8 cellular contexts compared by ENCODE assay signal in the genomic region with DNA sequence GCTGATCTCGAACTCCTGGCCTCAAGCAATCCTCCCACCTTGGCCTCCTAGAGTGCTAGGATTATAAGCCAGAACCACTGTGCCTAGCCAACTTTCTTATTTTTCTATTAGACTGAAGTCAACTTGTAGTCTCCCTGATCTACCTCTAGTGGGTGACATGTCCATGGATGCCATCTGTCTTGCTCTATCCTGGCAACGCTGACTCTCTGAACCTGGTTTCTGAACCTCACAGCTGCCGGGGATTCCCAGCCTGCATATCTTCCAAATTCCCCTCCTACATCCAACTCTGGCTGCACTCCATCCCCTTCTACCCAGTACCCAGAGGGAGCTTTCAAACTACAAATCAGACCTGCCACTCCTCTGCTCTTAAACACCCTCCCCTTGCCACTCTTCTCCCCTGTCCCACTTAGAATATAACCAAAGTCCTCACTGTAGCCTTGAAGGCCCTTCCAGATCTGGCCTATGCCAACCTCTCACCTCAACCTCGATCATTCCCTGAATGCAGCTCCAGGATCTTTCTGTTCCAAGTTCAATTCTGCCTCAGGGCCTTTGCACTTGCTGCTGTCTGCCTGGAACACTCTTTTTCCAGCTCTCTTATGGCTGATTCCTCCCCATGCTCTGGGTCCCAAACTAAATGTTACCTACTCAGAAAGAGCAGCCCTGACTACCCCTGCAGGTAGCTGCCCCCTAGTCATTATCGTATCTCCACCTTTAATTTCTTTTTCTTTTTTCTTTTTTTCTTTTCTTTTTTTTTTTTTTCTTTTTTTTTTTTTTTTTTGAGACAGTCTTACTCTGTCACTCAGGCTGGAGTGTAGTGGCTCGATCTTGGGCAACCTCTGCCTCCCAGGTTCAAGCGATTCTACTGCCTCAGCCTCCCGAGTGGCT. TPM values are rescaled to one million over a fixed set of nuclear protein-coding genes. Genes with fewer than 3 reads are reported as not detected.
DNase-seq lines count a peak whose midpoint lies in the region; ATAC-seq and TF ChIP-seq lines count a peak whose summit lies in the region.
"Had no signal": no experiment of that assay in that cellular context is flagged by ENCODE, and none has a peak within 500 bp of the region (broad histone marks: within the 10 kb centered on the region; RNA-seq: fewer than 3 reads in every experiment).

No MANE protein-coding gene starts in this region.

- peaks cover 24% of the 10 kb centered on the region for H3K36me3 Mint-ChIP-seq in activated T-helper 2 cell treated with anti-CD3 and anti-CD28 coated beads, Interferon-gamma antibody, Interleukin-2, Interleukin-4, amounts not matched to agents 10 μg/mL and 5 μg/mL and 100 μg/mL, durations not matched to agents 14 hours and 24 hours and 36 hours (ENCODE audit: low read depth)

- no peaks in the 10 kb centered on the region for H3K79me2 ChIP-seq in mesendoderm (ENCODE audit: control insufficient read depth, insufficient read depth, low read length)

- peak; percentile 56 for DNase-seq in GM10266 (ENCODE audit: extremely low spot score)
- peak; percentile 14 for DNase-seq in mesendoderm
- no peak for DNase-seq in activated T-helper 2 cell treated with anti-CD3 and anti-CD28 coated beads, Interferon-gamma antibody, Interleukin-2, Interleukin-4, amounts not matched to agents 10 μg/mL and 5 μg/mL and 100 μg/mL, durations not matched to agents 14 hours and 24 hours and 36 hours (ENCODE audit: low spot score)
- DNase-seq: activated T-cell treated with anti-CD3 and anti-CD28 coated beads for 4 hours had no signal

- intact Hi-C loops in activated T-helper 2 cell treated with anti-CD3 and anti-CD28 coated beads, Interferon-gamma antibody, Interleukin-2, Interleukin-4, amounts not matched to agents 10 μg/mL and 5 μg/mL and 100 μg/mL, durations not matched to agents 14 hours and 24 hours and 36 hours (cut with micrococcal nuclease): no loop called here

- no peaks in the 10 kb centered on the region for H3K9me3 Mint-ChIP-seq in activated T-helper 2 cell treated with anti-CD3 and anti-CD28 coated beads, Interferon-gamma antibody, Interleukin-2, Interleukin-4, amounts not matched to agents 10 μg/mL and 5 μg/mL and 100 μg/mL, durations not matched to agents 14 hours and 24 hours and 36 hours

- TF ChIP-seq CTCF in GM10266 (IDR thresholded peaks at IDR 0.05; ENCODE audit: control insufficient read depth, insufficient read depth, low read depth, missing control alignments) (no peak), WI38 (IDR thresholded peaks at IDR 0.05; ENCODE audit: low read depth, low read length) (peak; percentile 33)

- H4K8ac ChIP-seq in mesendoderm (ENCODE audit: low read depth, low read length): no peak overlapping the region

- no peaks in the 10 kb centered on the region for H3K36me3 ChIP-seq in mesendoderm (ENCODE audit: control insufficient read depth, insufficient read depth, low read length)

- no peak for ATAC-seq in HG03280 (IDR thresholded peaks at IDR 0.05; ENCODE audit: unreplicated experiment)
- no peak for ATAC-seq in GM21737 (IDR thresholded peaks at IDR 0.05; ENCODE audit: unreplicated experiment)

- H3K56ac ChIP-seq in mesendoderm (ENCODE audit: low read length): no peak overlapping the region

- peaks cover 19% of the 10 kb centered on the region for H3K4me1 Mint-ChIP-seq in activated T-helper 2 cell treated with anti-CD3 and anti-CD28 coated beads, Interferon-gamma antibody, Interleukin-2, Interleukin-4, amounts not matched to agents 10 μg/mL and 5 μg/mL and 100 μg/mL, durations not matched to agents 14 hours and 24 hours and 36 hours (ENCODE audit: low read depth)

- H2BK15ac ChIP-seq in mesendoderm (replicated peaks; ENCODE audit: low read depth): no peak overlapping the region

- no peak overlapping the region for H4K5ac ChIP-seq in mesendoderm (ENCODE audit: low read length)

- H3K4ac ChIP-seq in mesendoderm (ENCODE audit: low read depth, low read length): no peak overlapping the region

- no peak overlapping the region for H3K27ac ChIP-seq in mesendoderm (ENCODE audit: low read depth, low read length)

- no peaks in the 10 kb centered on the region for H3K27me3 ChIP-seq in mesendoderm (ENCODE audit: insufficient read depth, low read length, poor library complexity)

- no peak overlapping the region for H3K9ac ChIP-seq in mesendoderm (ENCODE audit: low read length)

- H2BK120ac ChIP-seq in mesendoderm (ENCODE audit: low read depth, low read length): no peak overlapping the region

- H3K4me3 ChIP-seq in WI38 (ENCODE audit: low read depth, low read length) (no peak overlapping the region), mesendoderm (ENCODE audit: low read length) (no peak overlapping the region)

- H3K27ac Mint-ChIP-seq in activated T-helper 2 cell treated with anti-CD3 and anti-CD28 coated beads, Interferon-gamma antibody, Interleukin-2, Interleukin-4, amounts not matched to agents 10 μg/mL and 5 μg/mL and 100 μg/mL, durations not matched to agents 14 hours and 24 hours and 36 hours: no peak overlapping the region

- no peak overlapping the region for H2AK5ac ChIP-seq in mesendoderm (ENCODE audit: low read length)

- H3K27me3 Mint-ChIP-seq in activated T-helper 2 cell treated with anti-CD3 and anti-CD28 coated beads, Interferon-gamma antibody, Interleukin-2, Interleukin-4, amounts not matched to agents 10 μg/mL and 5 μg/mL and 100 μg/mL, durations not matched to agents 14 hours and 24 hours and 36 hours (ENCODE audit: low read depth): no peaks in the 10 kb centered on the region

- no CpG with 5 or more reads among the region's 8 CpGs for WGBS in mesendoderm (ENCODE audit: extremely low coverage, insufficient coverage, low lambda C conversion rate)

- H3K79me1 ChIP-seq in mesendoderm (ENCODE audit: low read length): no peaks in the 10 kb centered on the region

- no peak overlapping the region for H3K4me2 ChIP-seq in mesendoderm (ENCODE audit: low read length)

- no peak overlapping the region for H2BK5ac ChIP-seq in mesendoderm (ENCODE audit: low read length)

- no peak overlapping the region for H3K23ac ChIP-seq in mesendoderm (ENCODE audit: low read length)

- no peaks in the 10 kb centered on the region for H3K4me1 ChIP-seq in mesendoderm (ENCODE audit: control insufficient read depth, low read depth, low read length)

- no peak overlapping the region for H3K18ac ChIP-seq in mesendoderm (ENCODE audit: low read length)

- no peak overlapping the region for H3K4me3 Mint-ChIP-seq in activated T-helper 2 cell treated with anti-CD3 and anti-CD28 coated beads, Interferon-gamma antibody, Interleukin-2, Interleukin-4, amounts not matched to agents 10 μg/mL and 5 μg/mL and 100 μg/mL, durations not matched to agents 14 hours and 24 hours and 36 hours (ENCODE audit: low read depth)

RNA-seq across cellular contexts. Expression of a gene that starts 2.2 kb away (rescaled TPM):
- polyA plus RNA-seq in mesendoderm (2013, experiment 1 of 2): 6.4 TPM
- polyA plus RNA-seq in mesendoderm (2013, experiment 2 of 2): 6.7 TPM
- 1.9 and 2.4 TPM in 2 replicates for total RNA-seq in activated T-helper 2 cell treated with anti-CD3 and anti-CD28 coated beads, Interferon-gamma antibody, Interleukin-2, Interleukin-4, amounts not matched to agents 10 μg/mL and 5 μg/mL and 100 μg/mL, durations not matched to agents 14 hours and 24 hours and 36 hours

RNA-seq across cellular contexts. Expression of a gene that starts 16.5 kb away (rescaled TPM):
- 25.6 TPM for polyA plus RNA-seq in mesendoderm (2013, experiment 1 of 2)
- 23.7 TPM for polyA plus RNA-seq in mesendoderm (2013, experiment 2 of 2)
- total RNA-seq in activated T-helper 2 cell treated with anti-CD3 and anti-CD28 coated beads, Interferon-gamma antibody, Interleukin-2, Interleukin-4, amounts not matched to agents 10 μg/mL and 5 μg/mL and 100 μg/mL, durations not matched to agents 14 hours and 24 hours and 36 hours: 49.9 and 54.3 TPM in 2 replicates

RNA-seq across cellular contexts. Expression of a gene that starts 21.9 kb away (rescaled TPM):
- 19.1 TPM for polyA plus RNA-seq in mesendoderm (2013, experiment 1 of 2)
- 19.3 TPM for polyA plus RNA-seq in mesendoderm (2013, experiment 2 of 2)
- total RNA-seq in activated T-helper 2 cell treated with anti-CD3 and anti-CD28 coated beads, Interferon-gamma antibody, Interleukin-2, Interleukin-4, amounts not matched to agents 10 μg/mL and 5 μg/mL and 100 μg/mL, durations not matched to agents 14 hours and 24 hours and 36 hours: 1.9 and 2.6 TPM in 2 replicates
- total RNA-seq: SK-MEL-5 had no signal

RNA-seq across cellular contexts. Expression of a gene that starts 23.6 kb away (rescaled TPM):
- 2.2 TPM for polyA plus RNA-seq in mesendoderm (2013, experiment 1 of 2)
- polyA plus RNA-seq in mesendoderm (2013, experiment 2 of 2): 2.1 TPM
- 1.8 and 2.2 TPM in 2 replicates for total RNA-seq in activated T-helper 2 cell treated with anti-CD3 and anti-CD28 coated beads, Interferon-gamma antibody, Interleukin-2, Interleukin-4, amounts not matched to agents 10 μg/mL and 5 μg/mL and 100 μg/mL, durations not matched to agents 14 hours and 24 hours and 36 hours

RNA-seq across cellular contexts. Expression of a gene that starts 24.2 kb away (rescaled TPM):
- 15.2 TPM for polyA plus RNA-seq in mesendoderm (2013, experiment 1 of 2)
- polyA plus RNA-seq in mesendoderm (2013, experiment 2 of 2): 14.6 TPM
- total RNA-seq in activated T-helper 2 cell treated with anti-CD3 and anti-CD28 coated beads, Interferon-gamma antibody, Interleukin-2, Interleukin-4, amounts not matched to agents 10 μg/mL and 5 μg/mL and 100 μg/mL, durations not matched to agents 14 hours and 24 hours and 36 hours: 22.3 and 22.5 TPM in 2 replicates
